29 cellular contexts compared by ENCODE assay signal in genomic region chr10:62103857-62104256, GRCh38.
"Had no signal": no experiment of that assay in that cellular context is flagged by ENCODE, and none has a peak within 500 bp of the region (broad histone marks: within the 10 kb centered on the region; RNA-seq: fewer than 3 reads in every experiment).

No MANE protein-coding gene starts in this region.

- H3K27ac Mint-ChIP-seq: nephron progenitor cell; stimulated activated effector memory CD8-positive, alpha-beta T cell treated with anti-CD3 and anti-CD28 coated beads, Interleukin-12 subunit alpha, Interleukin-12 subunit beta, amount 100 ng/mL, for 72 hours; stimulated activated naive CD8-positive, alpha-beta T cell treated with anti-CD3 and anti-CD28 coated beads, Interleukin-15, Interleukin-2, amounts not matched to agents 100 ng/mL and 50 ng/mL, for 24 hours had no signal

- H3K27ac ChIP-seq: coronary artery, esophagus muscularis mucosa, foreskin keratinocyte, gastroesophageal sphincter, heart left ventricle, hepatocyte, left lung, ovary, psoas muscle, sigmoid colon, thoracic aorta, tibial nerve, upper lobe of left lung had no signal

- H3K27me3 ChIP-seq: esophagus muscularis mucosa, foreskin keratinocyte, gastroesophageal sphincter, heart left ventricle, hepatocyte, left lung, ovary, sigmoid colon, tibial nerve, upper lobe of left lung had no signal

- H3K36me3 Mint-ChIP-seq: naive thymus-derived CD8-positive, alpha-beta T cell had no signal

- DNase-seq: dermis blood vessel endothelial cell; effector memory CD4-positive, alpha-beta T cell; foreskin keratinocyte; heart left ventricle; kidney; left lung; mesendoderm; midbrain; naive thymus-derived CD8-positive, alpha-beta T cell; nephron progenitor cell; nucleus accumbens; ovary; posterior cingulate gyrus; psoas muscle; right cardiac atrium; sigmoid colon; stimulated activated CD4-positive, alpha-beta T cell treated with anti-CD3 and anti-CD28 coated beads, Interleukin-2, amount 100 ng/mL, for 24 hours; stimulated activated CD4-positive, alpha-beta T cell treated with anti-CD3 and anti-CD28 coated beads, Interleukin-4, amount 100 ng/mL, for 24 hours; upper lobe of left lung had no signal

- H3K4me3 Mint-ChIP-seq: naive thymus-derived CD8-positive, alpha-beta T cell; nephron progenitor cell; stimulated activated effector memory CD8-positive, alpha-beta T cell treated with anti-CD3 and anti-CD28 coated beads, Interleukin-12 subunit alpha, Interleukin-12 subunit beta, amount 100 ng/mL, for 72 hours; stimulated activated naive CD8-positive, alpha-beta T cell treated with anti-CD3 and anti-CD28 coated beads, Interleukin-15, Interleukin-2, amounts not matched to agents 100 ng/mL and 50 ng/mL, for 24 hours had no signal

- ATAC-seq: foreskin keratinocyte; gastroesophageal sphincter; heart left ventricle; left lung; naive thymus-derived CD8-positive, alpha-beta T cell; psoas muscle; right cardiac atrium; stimulated activated effector memory CD8-positive, alpha-beta T cell treated with anti-CD3 and anti-CD28 coated beads, Interleukin-12 subunit alpha, Interleukin-12 subunit beta, amount 100 ng/mL, for 72 hours had no signal

- H3K4me3 ChIP-seq: coronary artery, esophagus muscularis mucosa, gastroesophageal sphincter, heart left ventricle, hepatocyte, left lung, ovary, psoas muscle, sigmoid colon, thoracic aorta, tibial nerve, upper lobe of left lung had no signal

- H3K4me1 ChIP-seq: foreskin keratinocyte, gastroesophageal sphincter, psoas muscle had no signal

- H3K27me3 Mint-ChIP-seq: naive thymus-derived CD8-positive, alpha-beta T cell; stimulated activated naive CD8-positive, alpha-beta T cell treated with anti-CD3 and anti-CD28 coated beads, Interleukin-15, Interleukin-2, amounts not matched to agents 100 ng/mL and 50 ng/mL, for 24 hours had no signal

- H3K36me3 ChIP-seq: esophagus muscularis mucosa, gastroesophageal sphincter, heart left ventricle, left lung, ovary, sigmoid colon, thoracic aorta, tibial nerve, upper lobe of left lung had no signal

- H3K9me3 ChIP-seq: esophagus muscularis mucosa, gastroesophageal sphincter, heart left ventricle, left lung, ovary, psoas muscle, sigmoid colon, thoracic aorta, tibial nerve, upper lobe of left lung had no signal

- H2AFZ ChIP-seq: hepatocyte had no signal

- H3K9me3 Mint-ChIP-seq: nephron progenitor cell; stimulated activated effector memory CD8-positive, alpha-beta T cell treated with anti-CD3 and anti-CD28 coated beads, Interleukin-12 subunit alpha, Interleukin-12 subunit beta, amount 100 ng/mL, for 72 hours; stimulated activated naive CD8-positive, alpha-beta T cell treated with anti-CD3 and anti-CD28 coated beads, Interleukin-15, Interleukin-2, amounts not matched to agents 100 ng/mL and 50 ng/mL, for 24 hours had no signal

- H3K4me2 ChIP-seq: hepatocyte had no signal

- H3K79me2 ChIP-seq: hepatocyte had no signal

- FAIRE-seq: endothelial cell of umbilical vein, kidney, urothelium cell line had no signal
